Comparison of ENCODE assay signal across 1 cellular context in the genomic region with DNA sequence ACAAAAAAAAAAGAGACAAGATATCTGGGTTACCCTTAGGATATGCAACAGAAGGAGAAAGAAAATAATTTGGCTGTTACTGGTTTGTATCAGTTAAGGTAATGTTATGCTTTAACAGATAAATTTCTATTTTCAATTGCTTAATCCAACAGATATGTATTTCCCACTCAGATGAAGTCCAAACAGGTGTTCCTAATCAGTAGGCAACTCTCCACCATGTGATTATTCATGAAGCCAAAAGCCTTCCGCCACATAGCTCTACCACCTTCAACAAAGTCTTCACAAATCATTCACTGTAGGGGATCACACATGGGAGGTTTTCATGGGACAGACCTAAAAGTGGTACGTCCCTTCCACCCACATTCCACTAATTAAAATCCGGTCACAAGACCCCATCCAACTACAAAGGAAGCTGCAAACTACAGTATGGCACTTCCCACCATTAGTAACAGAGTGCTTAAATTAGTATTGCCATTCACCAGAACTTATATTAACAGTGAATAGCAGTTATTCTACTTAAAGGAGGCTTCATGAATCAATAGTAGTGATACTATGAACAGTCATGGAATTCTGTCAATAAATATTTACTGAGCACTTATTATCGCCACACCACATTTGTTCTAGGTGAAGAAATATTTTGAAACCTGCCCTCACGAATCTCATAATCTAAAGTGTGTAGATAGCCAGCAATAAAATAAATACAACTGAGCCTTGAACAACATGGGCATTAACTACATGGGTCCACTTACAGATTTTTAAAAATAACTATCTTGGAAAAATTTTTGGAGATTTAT.
TF ChIP-seq lines count a peak whose summit lies in the region.

No MANE protein-coding gene starts in this region.

TF ChIP-seq in H1, 55 proteins besides CTCF, POLR2A, EP300 and RAD21:
- TF ChIP-seq KDM1A (IDR thresholded peaks at IDR 0.05; ENCODE audit: borderline replicate concordance, low read length), result no peak
- no peak for TF ChIP-seq KDM5A (IDR thresholded peaks at IDR 0.05; ENCODE audit: low read length)
- TF ChIP-seq, protein P1, sequence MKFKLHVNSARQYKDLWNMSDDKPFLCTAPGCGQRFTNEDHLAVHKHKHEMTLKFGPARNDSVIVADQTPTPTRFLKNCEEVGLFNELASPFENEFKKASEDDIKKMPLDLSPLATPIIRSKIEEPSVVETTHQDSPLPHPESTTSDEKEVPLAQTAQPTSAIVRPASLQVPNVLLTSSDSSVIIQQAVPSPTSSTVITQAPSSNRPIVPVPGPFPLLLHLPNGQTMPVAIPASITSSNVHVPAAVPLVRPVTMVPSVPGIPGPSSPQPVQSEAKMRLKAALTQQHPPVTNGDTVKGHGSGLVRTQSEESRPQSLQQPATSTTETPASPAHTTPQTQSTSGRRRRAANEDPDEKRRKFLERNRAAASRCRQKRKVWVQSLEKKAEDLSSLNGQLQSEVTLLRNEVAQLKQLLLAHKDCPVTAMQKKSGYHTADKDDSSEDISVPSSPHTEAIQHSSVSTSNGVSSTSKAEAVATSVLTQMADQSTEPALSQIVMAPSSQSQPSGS (IDR thresholded peaks at IDR 0.05; ENCODE audit: low read length), result no peak
- TF ChIP-seq SP1 (IDR thresholded peaks at IDR 0.05; ENCODE audit: low read depth, low read length), result no peak
- no peak for TF ChIP-seq TAF1 (IDR thresholded peaks at IDR 0.05; ENCODE audit: low read depth, low read length)
- no peak for TF ChIP-seq GABPA (IDR thresholded peaks at IDR 0.05; ENCODE audit: borderline replicate concordance, insufficient read depth, low read length)
- TF ChIP-seq SP4 (IDR thresholded peaks at IDR 0.05; ENCODE audit: low read length), result no peak
- TF ChIP-seq, protein P2, sequence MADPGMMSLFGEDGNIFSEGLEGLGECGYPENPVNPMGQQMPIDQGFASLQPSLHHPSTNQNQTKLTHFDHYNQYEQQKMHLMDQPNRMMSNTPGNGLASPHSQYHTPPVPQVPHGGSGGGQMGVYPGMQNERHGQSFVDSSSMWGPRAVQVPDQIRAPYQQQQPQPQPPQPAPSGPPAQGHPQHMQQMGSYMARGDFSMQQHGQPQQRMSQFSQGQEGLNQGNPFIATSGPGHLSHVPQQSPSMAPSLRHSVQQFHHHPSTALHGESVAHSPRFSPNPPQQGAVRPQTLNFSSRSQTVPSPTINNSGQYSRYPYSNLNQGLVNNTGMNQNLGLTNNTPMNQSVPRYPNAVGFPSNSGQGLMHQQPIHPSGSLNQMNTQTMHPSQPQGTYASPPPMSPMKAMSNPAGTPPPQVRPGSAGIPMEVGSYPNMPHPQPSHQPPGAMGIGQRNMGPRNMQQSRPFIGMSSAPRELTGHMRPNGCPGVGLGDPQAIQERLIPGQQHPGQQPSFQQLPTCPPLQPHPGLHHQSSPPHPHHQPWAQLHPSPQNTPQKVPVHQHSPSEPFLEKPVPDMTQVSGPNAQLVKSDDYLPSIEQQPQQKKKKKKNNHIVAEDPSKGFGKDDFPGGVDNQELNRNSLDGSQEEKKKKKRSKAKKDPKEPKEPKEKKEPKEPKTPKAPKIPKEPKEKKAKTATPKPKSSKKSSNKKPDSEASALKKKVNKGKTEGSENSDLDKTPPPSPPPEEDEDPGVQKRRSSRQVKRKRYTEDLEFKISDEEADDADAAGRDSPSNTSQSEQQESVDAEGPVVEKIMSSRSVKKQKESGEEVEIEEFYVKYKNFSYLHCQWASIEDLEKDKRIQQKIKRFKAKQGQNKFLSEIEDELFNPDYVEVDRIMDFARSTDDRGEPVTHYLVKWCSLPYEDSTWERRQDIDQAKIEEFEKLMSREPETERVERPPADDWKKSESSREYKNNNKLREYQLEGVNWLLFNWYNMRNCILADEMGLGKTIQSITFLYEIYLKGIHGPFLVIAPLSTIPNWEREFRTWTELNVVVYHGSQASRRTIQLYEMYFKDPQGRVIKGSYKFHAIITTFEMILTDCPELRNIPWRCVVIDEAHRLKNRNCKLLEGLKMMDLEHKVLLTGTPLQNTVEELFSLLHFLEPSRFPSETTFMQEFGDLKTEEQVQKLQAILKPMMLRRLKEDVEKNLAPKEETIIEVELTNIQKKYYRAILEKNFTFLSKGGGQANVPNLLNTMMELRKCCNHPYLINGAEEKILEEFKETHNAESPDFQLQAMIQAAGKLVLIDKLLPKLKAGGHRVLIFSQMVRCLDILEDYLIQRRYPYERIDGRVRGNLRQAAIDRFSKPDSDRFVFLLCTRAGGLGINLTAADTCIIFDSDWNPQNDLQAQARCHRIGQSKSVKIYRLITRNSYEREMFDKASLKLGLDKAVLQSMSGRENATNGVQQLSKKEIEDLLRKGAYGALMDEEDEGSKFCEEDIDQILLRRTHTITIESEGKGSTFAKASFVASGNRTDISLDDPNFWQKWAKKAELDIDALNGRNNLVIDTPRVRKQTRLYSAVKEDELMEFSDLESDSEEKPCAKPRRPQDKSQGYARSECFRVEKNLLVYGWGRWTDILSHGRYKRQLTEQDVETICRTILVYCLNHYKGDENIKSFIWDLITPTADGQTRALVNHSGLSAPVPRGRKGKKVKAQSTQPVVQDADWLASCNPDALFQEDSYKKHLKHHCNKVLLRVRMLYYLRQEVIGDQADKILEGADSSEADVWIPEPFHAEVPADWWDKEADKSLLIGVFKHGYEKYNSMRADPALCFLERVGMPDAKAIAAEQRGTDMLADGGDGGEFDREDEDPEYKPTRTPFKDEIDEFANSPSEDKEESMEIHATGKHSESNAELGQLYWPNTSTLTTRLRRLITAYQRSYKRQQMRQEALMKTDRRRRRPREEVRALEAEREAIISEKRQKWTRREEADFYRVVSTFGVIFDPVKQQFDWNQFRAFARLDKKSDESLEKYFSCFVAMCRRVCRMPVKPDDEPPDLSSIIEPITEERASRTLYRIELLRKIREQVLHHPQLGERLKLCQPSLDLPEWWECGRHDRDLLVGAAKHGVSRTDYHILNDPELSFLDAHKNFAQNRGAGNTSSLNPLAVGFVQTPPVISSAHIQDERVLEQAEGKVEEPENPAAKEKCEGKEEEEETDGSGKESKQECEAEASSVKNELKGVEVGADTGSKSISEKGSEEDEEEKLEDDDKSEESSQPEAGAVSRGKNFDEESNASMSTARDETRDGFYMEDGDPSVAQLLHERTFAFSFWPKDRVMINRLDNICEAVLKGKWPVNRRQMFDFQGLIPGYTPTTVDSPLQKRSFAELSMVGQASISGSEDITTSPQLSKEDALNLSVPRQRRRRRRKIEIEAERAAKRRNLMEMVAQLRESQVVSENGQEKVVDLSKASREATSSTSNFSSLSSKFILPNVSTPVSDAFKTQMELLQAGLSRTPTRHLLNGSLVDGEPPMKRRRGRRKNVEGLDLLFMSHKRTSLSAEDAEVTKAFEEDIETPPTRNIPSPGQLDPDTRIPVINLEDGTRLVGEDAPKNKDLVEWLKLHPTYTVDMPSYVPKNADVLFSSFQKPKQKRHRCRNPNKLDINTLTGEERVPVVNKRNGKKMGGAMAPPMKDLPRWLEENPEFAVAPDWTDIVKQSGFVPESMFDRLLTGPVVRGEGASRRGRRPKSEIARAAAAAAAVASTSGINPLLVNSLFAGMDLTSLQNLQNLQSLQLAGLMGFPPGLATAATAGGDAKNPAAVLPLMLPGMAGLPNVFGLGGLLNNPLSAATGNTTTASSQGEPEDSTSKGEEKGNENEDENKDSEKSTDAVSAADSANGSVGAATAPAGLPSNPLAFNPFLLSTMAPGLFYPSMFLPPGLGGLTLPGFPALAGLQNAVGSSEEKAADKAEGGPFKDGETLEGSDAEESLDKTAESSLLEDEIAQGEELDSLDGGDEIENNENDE (IDR thresholded peaks at IDR 0.05; ENCODE audit: insufficient replicate concordance, low read length), result no peak
- no peak for TF ChIP-seq SIN3A (conservative IDR thresholded peaks at IDR 0.05 in 1 of 2, IDR thresholded peaks at IDR 0.05 in 1 of 2; ENCODE audit: low read depth in 1 of 2, low read length in 2 of 2)
- no peak for TF ChIP-seq FOSL1 (IDR thresholded peaks at IDR 0.05; ENCODE audit: insufficient read depth, low read depth, low read length)
- TF ChIP-seq JUN (IDR thresholded peaks at IDR 0.05; ENCODE audit: low read depth, low read length), result no peak
- TF ChIP-seq BACH1 (IDR thresholded peaks at IDR 0.05; ENCODE audit: low read length), result no peak
- TF ChIP-seq RBBP5 (IDR thresholded peaks at IDR 0.05; ENCODE audit: borderline replicate concordance, low read depth, low read length), result no peak
- TF ChIP-seq RXRA (IDR thresholded peaks at IDR 0.05; ENCODE audit: insufficient read depth, low read depth, low read length), result no peak
- no peak for TF ChIP-seq MAFK (IDR thresholded peaks at IDR 0.05; ENCODE audit: low read depth, low read length)
- no peak for TF ChIP-seq TCF12 (IDR thresholded peaks at IDR 0.05; ENCODE audit: low read depth, low read length)
- TF ChIP-seq TAF7 (optimal IDR thresholded peaks at IDR 0.05; ENCODE audit: borderline replicate concordance, low read depth, low read length), result no peak
- TF ChIP-seq, protein P3, sequence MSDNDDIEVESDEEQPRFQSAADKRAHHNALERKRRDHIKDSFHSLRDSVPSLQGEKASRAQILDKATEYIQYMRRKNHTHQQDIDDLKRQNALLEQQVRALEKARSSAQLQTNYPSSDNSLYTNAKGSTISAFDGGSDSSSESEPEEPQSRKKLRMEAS (IDR thresholded peaks at IDR 0.05), result no peak
- TF ChIP-seq NRF1 (IDR thresholded peaks at IDR 0.05; ENCODE audit: low read depth, low read length), result no peak
- no peak for TF ChIP-seq ASH2L (IDR thresholded peaks at IDR 0.05; ENCODE audit: low read length)
